18 cellular contexts compared by ENCODE assay signal in genomic region chr17:40361063-40361924, GRCh38. TPM values are rescaled to one million over a fixed set of nuclear protein-coding genes. Genes with fewer than 3 reads are reported as not detected.
DNase-seq lines count a peak whose midpoint lies in the region; ATAC-seq and TF ChIP-seq lines count a peak whose summit lies in the region.
"Had no signal": no experiment of that assay in that cellular context is flagged by ENCODE, and none has a peak within 500 bp of the region (broad histone marks: within the 10 kb centered on the region; RNA-seq: fewer than 3 reads in every experiment).

No MANE protein-coding gene starts in this region.

- TF ChIP-seq CTCF in WTC11 (IDR thresholded peaks at IDR 0.05), result no peak

- H3K4me1 ChIP-seq in mesenchymal stem cell (ENCODE audit: control insufficient read depth, insufficient read depth, low read depth, low read length), result peaks cover 27% of the 10 kb centered on the region

- no peaks in the 10 kb centered on the region for H3K27me3 ChIP-seq in mesenchymal stem cell (ENCODE audit: control insufficient read depth in 1 of 2, insufficient read depth in 1 of 2, low read length in 2 of 2)
- H3K27me3 ChIP-seq: SJSA1 had no signal

- POLR2A ChIA-PET in WTC11 (lab: Charles Lee), result no interaction called here

- H3K27ac Mint-ChIP-seq in stimulated activated naive CD8-positive, alpha-beta T cell treated with anti-CD3 and anti-CD28 coated beads, Interleukin-15, Interleukin-2, amounts not matched to agents 100 ng/mL and 50 ng/mL, for 24 hours, result peak overlapping the region; percentile 68
- H3K27ac Mint-ChIP-seq in stimulated activated naive CD8-positive, alpha-beta T cell treated with anti-CD3 and anti-CD28 coated beads, Interleukin-15, amount 100 ng/mL, for 72 hours, result no peak overlapping the region
- no peak overlapping the region for H3K27ac Mint-ChIP-seq in WTC11
- no peak overlapping the region for H3K27ac Mint-ChIP-seq in activated T-helper 2 cell treated with anti-CD3 and anti-CD28 coated beads, Interferon-gamma antibody, Interleukin-2, Interleukin-4, amounts not matched to agents 10 μg/mL and 5 μg/mL and 100 μg/mL, durations not matched to agents 14 hours and 24 hours and 36 hours

- H3K23ac ChIP-seq in mesenchymal stem cell (ENCODE audit: low read length in 2 of 2), result peak overlapping the region in 1 of 2 experiments; percentile 6

- no peaks in the 10 kb centered on the region for H3K9me3 Mint-ChIP-seq in stimulated activated naive CD8-positive, alpha-beta T cell treated with anti-CD3 and anti-CD28 coated beads, Interleukin-15, Interleukin-2, amounts not matched to agents 100 ng/mL and 50 ng/mL, for 24 hours
- H3K9me3 Mint-ChIP-seq in stimulated activated naive CD8-positive, alpha-beta T cell treated with anti-CD3 and anti-CD28 coated beads, Interleukin-15, amount 100 ng/mL, for 72 hours, result no peaks in the 10 kb centered on the region
- no peaks in the 10 kb centered on the region for H3K9me3 Mint-ChIP-seq in WTC11
- no peaks in the 10 kb centered on the region for H3K9me3 Mint-ChIP-seq in activated T-helper 2 cell treated with anti-CD3 and anti-CD28 coated beads, Interferon-gamma antibody, Interleukin-2, Interleukin-4, amounts not matched to agents 10 μg/mL and 5 μg/mL and 100 μg/mL, durations not matched to agents 14 hours and 24 hours and 36 hours

- no peak overlapping the region for H3K9ac ChIP-seq in mesenchymal stem cell (ENCODE audit: low read length)

- no peak overlapping the region for H2BK5ac ChIP-seq in mesenchymal stem cell (ENCODE audit: low read depth, low read length, poor library complexity, severe bottlenecking)

- CTCF ChIA-PET in WTC11 (lab: Charles Lee), result interaction anchor here (0.6 to 6.9 kb wide), 25 partner anchors 16 to 258 kb away, joined by 3 to 102 read pairs (median 5); partner anchors contain the start of genes IGFBP4 and TOP2A

- H3K79me1 ChIP-seq in mesenchymal stem cell (replicated peaks; ENCODE audit: low read length, poor library complexity, severe bottlenecking), result peaks cover 5% of the 10 kb centered on the region

- no peak for ATAC-seq in stimulated activated naive CD8-positive, alpha-beta T cell treated with anti-CD3 and anti-CD28 coated beads, Interleukin-15, amount 100 ng/mL, for 72 hours
- no peak; the same call in 1 of the 2 replicates for ATAC-seq in WTC11
- no peak for ATAC-seq in GM19463 (IDR thresholded peaks at IDR 0.05; ENCODE audit: unreplicated experiment)
- ATAC-seq in HG03571 (IDR thresholded peaks at IDR 0.05; ENCODE audit: unreplicated experiment), result no peak
- ATAC-seq: PC-3, sciatic nerve had no signal

- H3K9me3 ChIP-seq in mesenchymal stem cell (ENCODE audit: control insufficient read depth, low read length), result no peaks in the 10 kb centered on the region
- H3K9me3 ChIP-seq: SJSA1 had no signal

- no peak for DNase-seq in stimulated activated naive CD8-positive, alpha-beta T cell treated with anti-CD3 and anti-CD28 coated beads, Interleukin-15, amount 100 ng/mL, for 72 hours
- DNase-seq in WTC11 (ENCODE audit: low spot score) (no peak), mesenchymal stem cell (no peak), NCI-H510A treated with DMSO at 0.1 percent for 48 hours (lab: John Stamatoyannopoulos, UW) (no peak)
- no peak for DNase-seq in activated T-helper 2 cell treated with anti-CD3 and anti-CD28 coated beads, Interferon-gamma antibody, Interleukin-2, Interleukin-4, amounts not matched to agents 10 μg/mL and 5 μg/mL and 100 μg/mL, durations not matched to agents 14 hours and 24 hours and 36 hours (ENCODE audit: low spot score)
- DNase-seq: activated CD4-positive, alpha-beta T cell treated with anti-CD3 and anti-CD28 coated beads for 48 hours; DMS79; foreskin melanocyte; NCI-H526; nucleus accumbens; PC-3 had no signal

- peak overlapping the region; percentile 10 for H4K91ac ChIP-seq in mesenchymal stem cell (ENCODE audit: low read length)

- no peaks in the 10 kb centered on the region for H3K36me3 Mint-ChIP-seq in stimulated activated naive CD8-positive, alpha-beta T cell treated with anti-CD3 and anti-CD28 coated beads, Interleukin-15, Interleukin-2, amounts not matched to agents 100 ng/mL and 50 ng/mL, for 24 hours (ENCODE audit: low read depth)
- H3K36me3 Mint-ChIP-seq in WTC11, result no peaks in the 10 kb centered on the region
- H3K36me3 Mint-ChIP-seq in activated T-helper 2 cell treated with anti-CD3 and anti-CD28 coated beads, Interferon-gamma antibody, Interleukin-2, Interleukin-4, amounts not matched to agents 10 μg/mL and 5 μg/mL and 100 μg/mL, durations not matched to agents 14 hours and 24 hours and 36 hours (ENCODE audit: low read depth), result peaks cover 5% of the 10 kb centered on the region

- no peak overlapping the region for H3K27ac ChIP-seq in mesenchymal stem cell (ENCODE audit: low read length, poor library complexity, severe bottlenecking)
- H3K27ac ChIP-seq: SJSA1 had no signal

- H2BK15ac ChIP-seq in mesenchymal stem cell (ENCODE audit: low read depth, poor library complexity, severe bottlenecking), result no peak overlapping the region

- H3K4me3 Mint-ChIP-seq in stimulated activated naive CD8-positive, alpha-beta T cell treated with anti-CD3 and anti-CD28 coated beads, Interleukin-15, Interleukin-2, amounts not matched to agents 100 ng/mL and 50 ng/mL, for 24 hours, result peak overlapping the region; percentile 7
- H3K4me3 Mint-ChIP-seq in stimulated activated naive CD8-positive, alpha-beta T cell treated with anti-CD3 and anti-CD28 coated beads, Interleukin-15, amount 100 ng/mL, for 72 hours, result peak overlapping the region in 1 of 2 donors; percentile 22
- H3K4me3 Mint-ChIP-seq in WTC11, result peak overlapping the region; percentile 42
- no peak overlapping the region for H3K4me3 Mint-ChIP-seq in activated T-helper 2 cell treated with anti-CD3 and anti-CD28 coated beads, Interferon-gamma antibody, Interleukin-2, Interleukin-4, amounts not matched to agents 10 μg/mL and 5 μg/mL and 100 μg/mL, durations not matched to agents 14 hours and 24 hours and 36 hours (ENCODE audit: low read depth)

- no peak overlapping the region for H2AFZ ChIP-seq in mesenchymal stem cell (ENCODE audit: low read depth, low read length)

- no peak overlapping the region for H3K4ac ChIP-seq in mesenchymal stem cell (ENCODE audit: low read depth in 1 of 2, low read length in 2 of 2)

- peaks cover 2 to 16% of the 10 kb centered on the region in 2 experiments for H3K36me3 ChIP-seq in mesenchymal stem cell (ENCODE audit: control insufficient read depth in 1 of 2, insufficient read depth in 2 of 2, low read depth in 1 of 2, low read length in 2 of 2)

- no peak overlapping the region for H2AK5ac ChIP-seq in mesenchymal stem cell (ENCODE audit: low read length, severe bottlenecking)

- no peak overlapping the region for H3K4me2 ChIP-seq in mesenchymal stem cell (ENCODE audit: low read length, poor library complexity, severe bottlenecking)

- H4K8ac ChIP-seq in mesenchymal stem cell (ENCODE audit: low read length), result no peak overlapping the region

- 62% methylated on average over 19 of the region's 32 CpGs for WGBS in mesenchymal stem cell

- peaks cover 19% of the 10 kb centered on the region for H3K27me3 Mint-ChIP-seq in stimulated activated naive CD8-positive, alpha-beta T cell treated with anti-CD3 and anti-CD28 coated beads, Interleukin-15, Interleukin-2, amounts not matched to agents 100 ng/mL and 50 ng/mL, for 24 hours
- peaks cover 44% of the 10 kb centered on the region for H3K27me3 Mint-ChIP-seq in stimulated activated naive CD8-positive, alpha-beta T cell treated with anti-CD3 and anti-CD28 coated beads, Interleukin-15, amount 100 ng/mL, for 72 hours
- H3K27me3 Mint-ChIP-seq in WTC11 (ENCODE audit: low read depth), result peaks cover 40% of the 10 kb centered on the region
- H3K27me3 Mint-ChIP-seq in activated T-helper 2 cell treated with anti-CD3 and anti-CD28 coated beads, Interferon-gamma antibody, Interleukin-2, Interleukin-4, amounts not matched to agents 10 μg/mL and 5 μg/mL and 100 μg/mL, durations not matched to agents 14 hours and 24 hours and 36 hours (ENCODE audit: low read depth), result peaks cover 2% of the 10 kb centered on the region

- no peak overlapping the region for H3K14ac ChIP-seq in mesenchymal stem cell (ENCODE audit: low read length in 2 of 2)

- H3K4me3 ChIP-seq in mesenchymal stem cell (ENCODE audit: insufficient read depth in 1 of 2, low read depth in 1 of 2, low read length in 2 of 2), result no peak overlapping the region
- H3K4me3 ChIP-seq: lung, SJSA1 had no signal

- no peak overlapping the region for H2BK12ac ChIP-seq in mesenchymal stem cell (ENCODE audit: low read length in 2 of 2)

- intact Hi-C loops in activated T-helper 2 cell treated with anti-CD3 and anti-CD28 coated beads, Interferon-gamma antibody, Interleukin-2, Interleukin-4, amounts not matched to agents 10 μg/mL and 5 μg/mL and 100 μg/mL, durations not matched to agents 14 hours and 24 hours and 36 hours (cut with micrococcal nuclease), result loop anchor here (5.0 kb wide), 2 partner anchors 41 to 86 kb away; no protein-coding TSS in a partner anchor

- peaks cover 17% of the 10 kb centered on the region for H3K4me1 Mint-ChIP-seq in stimulated activated naive CD8-positive, alpha-beta T cell treated with anti-CD3 and anti-CD28 coated beads, Interleukin-15, Interleukin-2, amounts not matched to agents 100 ng/mL and 50 ng/mL, for 24 hours (ENCODE audit: low read depth)
- peaks cover 58% of the 10 kb centered on the region for H3K4me1 Mint-ChIP-seq in stimulated activated naive CD8-positive, alpha-beta T cell treated with anti-CD3 and anti-CD28 coated beads, Interleukin-15, amount 100 ng/mL, for 72 hours
- H3K4me1 Mint-ChIP-seq in WTC11, result peaks cover 36% of the 10 kb centered on the region
- peaks cover 17% of the 10 kb centered on the region for H3K4me1 Mint-ChIP-seq in activated T-helper 2 cell treated with anti-CD3 and anti-CD28 coated beads, Interferon-gamma antibody, Interleukin-2, Interleukin-4, amounts not matched to agents 10 μg/mL and 5 μg/mL and 100 μg/mL, durations not matched to agents 14 hours and 24 hours and 36 hours (ENCODE audit: low read depth)

- H3K18ac ChIP-seq in mesenchymal stem cell (ENCODE audit: low read depth in 1 of 2, low read length in 2 of 2), result no peak overlapping the region

- H2BK120ac ChIP-seq in mesenchymal stem cell (ENCODE audit: low read depth, low read length), result no peak overlapping the region

RNA-seq across cellular contexts. Expression of gene GJD3, which starts 3.2 kb away (rescaled TPM):
- total RNA-seq in WTC11 (2021), result 1.4 to 2.3 TPM (median 2.0 TPM) in 3 replicates
- 0.44 TPM for polyA plus RNA-seq in mesenchymal stem cell (2013, experiment 1 of 2)
- 0.29 TPM for polyA plus RNA-seq in mesenchymal stem cell (2013, experiment 2 of 2)
- total RNA-seq in activated T-helper 2 cell treated with anti-CD3 and anti-CD28 coated beads, Interferon-gamma antibody, Interleukin-2, Interleukin-4, amounts not matched to agents 10 μg/mL and 5 μg/mL and 100 μg/mL, durations not matched to agents 14 hours and 24 hours and 36 hours, result 0.48 TPM in 1 of 2 replicates, not detected in the other
- total RNA-seq: PC-3, sciatic nerve, SJSA1 had no signal
- polyA plus RNA-seq: aorta had no signal

RNA-seq across cellular contexts. Expression of gene RARA, which starts 52.3 kb away (rescaled TPM):
- 14.3 to 20.7 TPM (median 15.8 TPM) in 3 replicates for total RNA-seq in WTC11 (2021)
- 32.6 TPM for polyA plus RNA-seq in mesenchymal stem cell (2013, experiment 1 of 2)
- polyA plus RNA-seq in mesenchymal stem cell (2013, experiment 2 of 2), result 32.1 TPM
- 30.4 and 35.1 TPM in 2 replicates for total RNA-seq in activated T-helper 2 cell treated with anti-CD3 and anti-CD28 coated beads, Interferon-gamma antibody, Interleukin-2, Interleukin-4, amounts not matched to agents 10 μg/mL and 5 μg/mL and 100 μg/mL, durations not matched to agents 14 hours and 24 hours and 36 hours

RNA-seq across cellular contexts. Expression of gene TOP2A, which starts 56.4 kb away (rescaled TPM):
- total RNA-seq in WTC11 (2021), result 273 to 307 TPM (median 292 TPM) in 3 replicates
- 14.5 TPM for polyA plus RNA-seq in mesenchymal stem cell (2013, experiment 1 of 2)
- 15.0 TPM for polyA plus RNA-seq in mesenchymal stem cell (2013, experiment 2 of 2)
- total RNA-seq in activated T-helper 2 cell treated with anti-CD3 and anti-CD28 coated beads, Interferon-gamma antibody, Interleukin-2, Interleukin-4, amounts not matched to agents 10 μg/mL and 5 μg/mL and 100 μg/mL, durations not matched to agents 14 hours and 24 hours and 36 hours, result 193 and 199 TPM in 2 replicates
